ENCODE assay signal across 15 cellular contexts in genomic region chr1:14112613-14113012, GRCh38.
DNase-seq lines count a peak whose midpoint lies in the region; ATAC-seq, FAIRE-seq and TF ChIP-seq lines count a peak whose summit lies in the region.
"Had no signal": no experiment of that assay in that cellular context is flagged by ENCODE, and none has a peak within 500 bp of the region (broad histone marks: within the 10 kb centered on the region; RNA-seq: fewer than 3 reads in every experiment).

No MANE protein-coding gene starts in this region.

- no peaks in the 10 kb centered on the region for H3K79me2 ChIP-seq in OCI-LY7 (ENCODE audit: insufficient read depth, low read depth, low read length)

- no peaks in the 10 kb centered on the region for H3K9me2 ChIP-seq in OCI-LY7 (ENCODE audit: insufficient read depth, low read length)

- H3K36me3 Mint-ChIP-seq in activated CD8-positive, alpha-beta T cell treated with anti-CD3 and anti-CD28 coated beads for 36 hours (ENCODE audit: low read depth) = no peaks in the 10 kb centered on the region

- CTCF ChIA-PET in OCI-LY7 (lab: Charles Lee; ENCODE audit: unreplicated experiment) = interaction anchor here (0.6 kb wide), 1 partner anchor 10 kb away, joined by 3 read pairs; no protein-coding TSS in a partner anchor
- CTCF ChIA-PET in activated CD8-positive, alpha-beta T cell treated with anti-CD3 and anti-CD28 coated beads for 36 hours (lab: Charles Lee) = no interaction called here

- no peak overlapping the region for H3K4me3 Mint-ChIP-seq in activated CD8-positive, alpha-beta T cell treated with anti-CD3 and anti-CD28 coated beads for 36 hours
- H3K4me3 Mint-ChIP-seq: B cell; CD4-positive, alpha-beta T cell; GM23338; H9 had no signal

- peaks cover 42% of the 10 kb centered on the region for H3K4me1 ChIP-seq in OCI-LY7 (ENCODE audit: insufficient read depth, low read length, poor library complexity, severe bottlenecking)
- H3K4me1 ChIP-seq in adipocyte (ENCODE audit: control insufficient read depth, insufficient read depth, low read length) = peaks cover 28% of the 10 kb centered on the region
- H3K4me1 ChIP-seq in small intestine (ENCODE audit: control insufficient read depth in 2 of 2, insufficient read depth in 1 of 2, low read depth in 1 of 2, low read length in 1 of 2) = no peaks in the 10 kb centered on the region

- H3K36me3 ChIP-seq in OCI-LY7 (ENCODE audit: insufficient read depth, low read length) = peaks cover 8% of the 10 kb centered on the region
- H3K36me3 ChIP-seq in adipocyte (ENCODE audit: control insufficient read depth, insufficient read depth, low read length, severe bottlenecking) = no peaks in the 10 kb centered on the region
- no peaks in the 10 kb centered on the region for H3K36me3 ChIP-seq in small intestine (ENCODE audit: control insufficient read depth in 2 of 2, insufficient read depth in 2 of 2, low read length in 2 of 2)

- H3K27ac Mint-ChIP-seq in activated CD8-positive, alpha-beta T cell treated with anti-CD3 and anti-CD28 coated beads for 36 hours = no peak overlapping the region
- H3K27ac Mint-ChIP-seq: B cell; CD4-positive, alpha-beta T cell; GM23338; H9 had no signal

- H3K9me3 ChIP-seq in OCI-LY7 (ENCODE audit: low read length) (peaks cover 16% of the 10 kb centered on the region; the same call in 1 of the 2 replicates), adipocyte (ENCODE audit: control insufficient read depth, low read length) (no peaks in the 10 kb centered on the region), small intestine (ENCODE audit: control insufficient read depth, low read depth) (no peaks in the 10 kb centered on the region)

- intact Hi-C loops in OCI-LY7 (cut with micrococcal nuclease; ENCODE audit: unreplicated experiment) = loop anchor here (5.0 to 10.0 kb wide), 3 partner anchors 452 to 932 kb away; no protein-coding TSS in a partner anchor
- intact Hi-C loops in activated CD8-positive, alpha-beta T cell treated with anti-CD3 and anti-CD28 coated beads for 36 hours (cut with micrococcal nuclease) = no loop called here

- POLR2A ChIA-PET in OCI-LY7 (lab: Charles Lee) = no interaction called here
- POLR2A ChIA-PET in activated CD8-positive, alpha-beta T cell treated with anti-CD3 and anti-CD28 coated beads for 36 hours (lab: Charles Lee) = no interaction called here

- H3K27me3 ChIP-seq in adipocyte (replicated peaks; ENCODE audit: control insufficient read depth, insufficient read depth, low read length) = peaks cover 6% of the 10 kb centered on the region
- H3K27me3 ChIP-seq in small intestine (ENCODE audit: control insufficient read depth in 2 of 2, insufficient read depth in 2 of 2, low read length in 2 of 2) = no peaks in the 10 kb centered on the region

- FAIRE-seq in small intestine (lab: Jason Lieb, UNC) = no peak
- no peak for FAIRE-seq in GM19239 (lab: Jason Lieb, UNC)
- FAIRE-seq: A204.1, G401.6, GM12891 had no signal

- H3K4me2 ChIP-seq in OCI-LY7 (ENCODE audit: low read length) = no peak overlapping the region
- H3K4me2 ChIP-seq: GM23338 had no signal

- TF ChIP-seq CTCF in OCI-LY7 (conservative IDR thresholded peaks at IDR 0.05; ENCODE audit: low read length) = no peak
- no peak for TF ChIP-seq CTCF in activated CD8-positive, alpha-beta T cell treated with anti-CD3 and anti-CD28 coated beads for 36 hours (IDR thresholded peaks at IDR 0.05)

- peak overlapping the region; percentile 5; the same call in 1 of the 2 replicates for H2AFZ ChIP-seq in OCI-LY7 (ENCODE audit: low read length)
- H2AFZ ChIP-seq: GM23338 had no signal

- no TSS peak for BruUV-seq in OCI-LY7 (replicated peaks; lab: Mats Ljungman, UMichigan)

- H4K20me1 ChIP-seq in OCI-LY7 (ENCODE audit: insufficient read depth, low read length) = no peaks in the 10 kb centered on the region

- peaks cover 10% of the 10 kb centered on the region for H3K27me3 Mint-ChIP-seq in activated CD8-positive, alpha-beta T cell treated with anti-CD3 and anti-CD28 coated beads for 36 hours

- no peak for ATAC-seq in activated CD8-positive, alpha-beta T cell treated with anti-CD3 and anti-CD28 coated beads for 36 hours
- ATAC-seq: GM23338 had no signal

- DNase-seq in OCI-LY7 (ENCODE audit: low spot score) = no peak
- DNase-seq in adipocyte (ENCODE audit: low read depth) = no peak
- peak; percentile 10 for DNase-seq in foreskin melanocyte
- DNase-seq in small intestine = peak; percentile 9
- DNase-seq in retina = no peak
- DNase-seq in activated CD8-positive, alpha-beta T cell treated with anti-CD3 and anti-CD28 coated beads for 36 hours = no peak
- DNase-seq in GM19239 (ENCODE audit: insufficient read length, low spot score) = no peak
- DNase-seq: CD4-positive, alpha-beta T cell; DMS79; H9 had no signal

- no peaks in the 10 kb centered on the region for H3K9me3 Mint-ChIP-seq in activated CD8-positive, alpha-beta T cell treated with anti-CD3 and anti-CD28 coated beads for 36 hours
- H3K9me3 Mint-ChIP-seq: CD4-positive, alpha-beta T cell had no signal

- H3K4me1 Mint-ChIP-seq in activated CD8-positive, alpha-beta T cell treated with anti-CD3 and anti-CD28 coated beads for 36 hours (ENCODE audit: low read depth) = peaks cover 7% of the 10 kb centered on the region
- H3K4me1 Mint-ChIP-seq: B cell had no signal

- H3K9ac ChIP-seq in adipocyte (ENCODE audit: low read length) = peak overlapping the region; percentile 35

- no peak overlapping the region for H3K4me3 ChIP-seq in OCI-LY7 (ENCODE audit: low read depth, low read length, poor library complexity, severe bottlenecking)
- no peak overlapping the region for H3K4me3 ChIP-seq in adipocyte (ENCODE audit: low read length)
- H3K4me3 ChIP-seq in small intestine (ENCODE audit: low read depth in 1 of 2, low read length in 2 of 2) = no peak overlapping the region
- H3K4me3 ChIP-seq: GM23338 had no signal

- WGBS in small intestine, 3 donors = 54 to 87% (median 82%) methylated on average over 1 of the region's 1 CpG

- H3K27ac ChIP-seq in OCI-LY7 (ENCODE audit: low read depth, low read length, poor library complexity, severe bottlenecking) = no peak overlapping the region
- no peak overlapping the region for H3K27ac ChIP-seq in small intestine (ENCODE audit: low read depth in 1 of 2, low read length in 1 of 2)

Comparison
In these comparisons a context has a peak if more than half of its experiments do, and no peak if none do; other contexts are left out.
1. DNase-seq: peak in foreskin melanocyte (single experiment) and small intestine (single experiment); none in OCI-LY7 (single experiment), adipocyte (single experiment), retina (single experiment), activated CD8-positive, alpha-beta T cell treated with anti-CD3 and anti-CD28 coated beads for 36 hours (single experiment) and GM19239 (single experiment).